16 cellular contexts compared by ENCODE assay signal in genomic region chr6:56663344-56663743, GRCh38. TPM values are rescaled to one million over a fixed set of nuclear protein-coding genes. Genes with fewer than 3 reads are reported as not detected.
DNase-seq lines count a peak whose midpoint lies in the region; ATAC-seq and TF ChIP-seq lines count a peak whose summit lies in the region.
"Had no signal": no experiment of that assay in that cellular context is flagged by ENCODE, and none has a peak within 500 bp of the region (broad histone marks: within the 10 kb centered on the region; RNA-seq: fewer than 3 reads in every experiment).

No MANE protein-coding gene starts in this region.

- H3K27me3 ChIP-seq in dorsolateral prefrontal cortex (no peaks in the 10 kb centered on the region), sigmoid colon (no peaks in the 10 kb centered on the region)
- H3K27me3 ChIP-seq: tibial nerve had no signal

- H3K27ac ChIP-seq in dorsolateral prefrontal cortex: peak overlapping the region in 34 of 59 donors; percentile 0 to 99 (median 38)
- H3K27ac ChIP-seq in sigmoid colon: peak overlapping the region in 1 of 4 donors; percentile 3
- H3K27ac ChIP-seq: tibial nerve had no signal

- ATAC-seq in HG03095 (IDR thresholded peaks at IDR 0.05; ENCODE audit: unreplicated experiment): no peak

- no peaks in the 10 kb centered on the region for H3K9me3 ChIP-seq in sigmoid colon
- H3K9me3 ChIP-seq: prostate gland, tibial nerve had no signal

- H3K4me1 ChIP-seq in sigmoid colon: peaks cover 0 to 63% (median 37%) of the 10 kb centered on the region in 4 donors
- H3K4me1 ChIP-seq: prostate gland had no signal

- H3K36me3 ChIP-seq in sigmoid colon: no peaks in the 10 kb centered on the region
- H3K36me3 ChIP-seq: prostate gland, tibial nerve had no signal

- H3K4me3 ChIP-seq in dorsolateral prefrontal cortex (no peak overlapping the region), sigmoid colon (no peak overlapping the region)
- H3K4me3 ChIP-seq: prostate gland, tibial nerve had no signal

- WGBS in sigmoid colon, 2 donors: 21 to 74% methylated on average over 3 of the region's 3 CpGs

- intact Hi-C loops in dorsolateral prefrontal cortex (cut with DNase I) (no loop called here), sigmoid colon (cut with DNase I) (no loop called here)

- peak; percentile 34 for DNase-seq in Daoy (ENCODE audit: low read depth)
- DNase-seq in HT1080 (ENCODE audit: low read depth): peak; percentile 69
- no peak for DNase-seq in dorsolateral prefrontal cortex
- peak; percentile 28 for DNase-seq in mucosa of gallbladder (ENCODE audit: low spot score)
- no peak for DNase-seq in NCI-H187 treated with DMSO at 0.1 percent for 48 hours (lab: John Stamatoyannopoulos, UW)
- DNase-seq in sigmoid colon: no peak
- DNase-seq: activated CD4-positive, alpha-beta T cell treated with anti-CD3 and anti-CD28 coated beads, Interleukin-2, amount 50 U/mL, for 4 hours; NCI-H1092; NCI-H446 treated with DMSO at 0.1 percent for 48 hours; SHP77; stimulated activated CD4-positive, alpha-beta T cell treated with anti-CD3 and anti-CD28 coated beads, Interleukin-2, amount 100 ng/mL, for 24 hours; stimulated activated CD8-positive, alpha-beta memory T cell treated with anti-CD3 and anti-CD28 coated beads, Interleukin-4, amount 100 ng/mL, for 48 hours; T1000 had no signal

- no peak for TF ChIP-seq POLR2A in sigmoid colon (IDR thresholded peaks at IDR 0.05)

- no peak for TF ChIP-seq CTCF in dorsolateral prefrontal cortex (IDR thresholded peaks at IDR 0.05 in 54 of 56, conservative IDR thresholded peaks at IDR 0.05 in 2 of 56; ENCODE audit: low read depth in 1 of 56, partially characterized antibody in 56 of 56)
- no peak for TF ChIP-seq CTCF in sigmoid colon (IDR thresholded peaks at IDR 0.05)

- TF ChIP-seq EP300 in sigmoid colon (IDR thresholded peaks at IDR 0.05): no peak

RNA-seq across cellular contexts. Expression of gene DST, which starts 20.7 kb away (rescaled TPM):
- total RNA-seq in Daoy (2014; rRNA removed; shearing (Covaris generic)): 77.6 and 106 TPM in 2 replicates
- total RNA-seq in HT1080 (2014; rRNA removed; shearing (Covaris generic)): 98.5 and 114 TPM in 2 replicates
- 22.7 and 25.3 TPM in 2 replicates for polyA plus RNA-seq in HT1080 (2015; cell fraction: cytosol; rRNA removed)
- polyA plus RNA-seq in HT1080 (2015; cell fraction: nucleus; rRNA removed): 432 and 470 TPM in 2 replicates
- total RNA-seq in dorsolateral prefrontal cortex (1,000 to 10,000 TPM in 3 of 120 experiments, 100 to 1,000 TPM in 117; 466 to 1,197 (median 668) TPM), mucosa of gallbladder (236 TPM), sigmoid colon (100 to 1,000 TPM; 495 to 791 (median 604) TPM)
- polyA plus RNA-seq in sigmoid colon: 10 to 100 TPM; 62.5 to 79.8 (median 69.1) TPM

Comparison
In these comparisons a context has a peak if more than half of its experiments do, and no peak if none do; other contexts are left out.
1. DNase-seq: peak in Daoy (single experiment), HT1080 (single experiment) and mucosa of gallbladder (single experiment); none in dorsolateral prefrontal cortex (0 of 10), NCI-H187 treated with DMSO at 0.1 percent for 48 hours (single experiment) and sigmoid colon (single experiment).